In the genomic region with DNA sequence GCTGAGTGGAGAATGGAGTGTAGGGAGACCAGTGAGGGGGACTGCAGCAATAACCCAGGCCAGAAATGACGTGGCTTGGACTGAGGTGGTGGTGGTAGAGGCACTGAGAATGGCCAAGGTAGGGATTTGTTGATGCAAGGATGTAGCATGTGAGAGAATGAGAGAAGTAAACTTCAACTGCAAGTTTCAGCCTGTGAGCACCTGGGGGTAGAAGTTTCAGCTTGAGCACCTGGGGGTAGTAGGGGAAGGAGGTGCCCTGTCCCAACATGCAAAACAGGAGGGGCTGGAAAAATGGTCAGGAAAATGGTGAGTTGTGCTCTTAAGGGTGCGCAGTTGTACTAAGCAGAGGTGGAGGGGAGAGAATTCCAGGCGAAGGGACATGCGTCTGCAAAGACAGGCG, we compare ENCODE assay signal across 27 cellular contexts.
"Had no signal": no experiment of that assay in that cellular context is flagged by ENCODE, and none has a peak within 500 bp of the region (broad histone marks: within the 10 kb centered on the region; RNA-seq: fewer than 3 reads in every experiment).

No MANE protein-coding gene starts in this region.

- H3K27ac ChIP-seq: ascending aorta, epithelial cell of prostate, gastrocnemius medialis, heart right ventricle had no signal

- DNase-seq: activated CD4-positive, alpha-beta memory T cell treated with anti-CD3 and anti-CD28 coated beads for 36 hours; activated CD4-positive, alpha-beta T cell treated with anti-CD3 and anti-CD28 coated beads for 36 hours; activated CD4-positive, alpha-beta T cell treated with anti-CD3 and anti-CD28 coated beads, Interleukin-2, amount 10 ng/mL, durations not matched to agents 24 days and 14 days; activated CD4-positive, CD25-positive, alpha-beta regulatory T cell; activated CD4-positive, CD25-positive, alpha-beta regulatory T cell treated with anti-CD3 and anti-CD28 coated beads, Interleukin-2, amount 50 U/mL, for 72 hours; activated CD8-positive, alpha-beta memory T cell treated with anti-CD3 and anti-CD28 coated beads, Interleukin-2, amount 10 ng/mL, durations not matched to agents 7 days and 5 days; activated CD8-positive, alpha-beta memory T cell treated with anti-CD3 and anti-CD28 coated beads, Interleukin-2, amount 50 U/mL, for 4 hours; activated CD8-positive, alpha-beta T cell treated with anti-CD3 and anti-CD28 coated beads, Interleukin-2, amount 10 ng/mL, durations not matched to agents 7 days and 5 days; activated gamma-delta T cell; activated naive CD4-positive, alpha-beta T cell; activated naive CD4-positive, alpha-beta T cell treated with anti-CD3 and anti-CD28 coated beads, Interleukin-2, amount 10 ng/mL, durations not matched to agents 7 days and 5 days; activated naive CD8-positive, alpha-beta T cell treated with anti-CD3 and anti-CD28 coated beads, Interleukin-2, amount 10 ng/mL, durations not matched to agents 7 days and 5 days; activated T-cell treated with anti-CD3 and anti-CD28 coated beads, Interleukin-2, amount 50 U/mL, for 24 hours; activated T-cell treated with anti-CD3 and anti-CD28 coated beads, Interleukin-2, amount 50 U/mL, for 72 hours; central memory CD4-positive, alpha-beta T cell; dermis blood vessel endothelial cell; effector CD4-positive, alpha-beta T cell; effector memory CD8-positive, alpha-beta T cell; foreskin fibroblast; gastrocnemius medialis; heart right ventricle; T-helper 2 cell had no signal

- H3K27me3 Mint-ChIP-seq: activated CD4-positive, alpha-beta T cell treated with anti-CD3 and anti-CD28 coated beads for 36 hours; activated T-cell treated with anti-CD3 and anti-CD28 coated beads, Interleukin-2, amount 50 U/mL, for 24 hours had no signal

- H3K27me3 ChIP-seq: ascending aorta, gastrocnemius medialis had no signal

- H3K36me3 Mint-ChIP-seq: activated CD8-positive, alpha-beta memory T cell treated with anti-CD3 and anti-CD28 coated beads, Interleukin-2, amount 10 ng/mL, durations not matched to agents 7 days and 5 days; activated naive CD4-positive, alpha-beta T cell treated with anti-CD3 and anti-CD28 coated beads, Interleukin-2, amount 10 ng/mL, durations not matched to agents 7 days and 5 days; activated naive CD4-positive, alpha-beta T cell treated with anti-CD3 and anti-CD28 coated beads, Interleukin-2, amount 50 U/mL, for 72 hours; activated naive CD8-positive, alpha-beta T cell treated with anti-CD3 and anti-CD28 coated beads, Interleukin-2, amount 10 ng/mL, durations not matched to agents 7 days and 5 days; brain had no signal

- H3K4me1 Mint-ChIP-seq: activated CD4-positive, alpha-beta T cell treated with anti-CD3 and anti-CD28 coated beads for 36 hours; brain had no signal

- H3K36me3 ChIP-seq: ascending aorta, gastrocnemius medialis had no signal

- H3K4me3 ChIP-seq: ascending aorta, coronary artery, gastrocnemius medialis, heart right ventricle had no signal

- H3K27ac Mint-ChIP-seq: activated CD4-positive, alpha-beta memory T cell treated with anti-CD3 and anti-CD28 coated beads for 36 hours; activated CD4-positive, alpha-beta T cell treated with anti-CD3 and anti-CD28 coated beads for 36 hours; activated CD4-positive, alpha-beta T cell treated with anti-CD3 and anti-CD28 coated beads, Interleukin-2, amount 10 ng/mL, durations not matched to agents 24 days and 14 days; activated CD8-positive, alpha-beta memory T cell treated with anti-CD3 and anti-CD28 coated beads, Interleukin-2, amount 10 ng/mL, durations not matched to agents 7 days and 5 days; activated CD8-positive, alpha-beta T cell treated with anti-CD3 and anti-CD28 coated beads, Interleukin-2, amount 10 ng/mL, durations not matched to agents 7 days and 5 days; activated naive CD4-positive, alpha-beta T cell treated with anti-CD3 and anti-CD28 coated beads, Interleukin-2, amount 10 ng/mL, durations not matched to agents 7 days and 5 days; activated naive CD8-positive, alpha-beta T cell treated with anti-CD3 and anti-CD28 coated beads, Interleukin-2, amount 10 ng/mL, durations not matched to agents 7 days and 5 days; activated T-cell treated with anti-CD3 and anti-CD28 coated beads, Interleukin-2, amount 50 U/mL, for 24 hours; activated T-cell treated with anti-CD3 and anti-CD28 coated beads, Interleukin-2, amount 50 U/mL, for 72 hours; brain; effector memory CD8-positive, alpha-beta T cell had no signal

- H3K4me1 ChIP-seq: ascending aorta had no signal

- ATAC-seq: activated CD4-positive, alpha-beta T cell treated with anti-CD3 and anti-CD28 coated beads for 36 hours; activated CD8-positive, alpha-beta memory T cell treated with anti-CD3 and anti-CD28 coated beads, Interleukin-2, amount 10 ng/mL, durations not matched to agents 7 days and 5 days; activated CD8-positive, alpha-beta T cell treated with anti-CD3 and anti-CD28 coated beads, Interleukin-2, amount 10 ng/mL, durations not matched to agents 7 days and 5 days; activated naive CD4-positive, alpha-beta T cell treated with anti-CD3 and anti-CD28 coated beads, Interleukin-2, amount 50 U/mL, for 72 hours; activated T-cell treated with anti-CD3 and anti-CD28 coated beads, Interleukin-2, amount 50 U/mL, for 72 hours; effector memory CD8-positive, alpha-beta T cell; gastrocnemius medialis; heart right ventricle had no signal

- H3K9me3 Mint-ChIP-seq: activated CD4-positive, alpha-beta memory T cell treated with anti-CD3 and anti-CD28 coated beads for 36 hours; activated CD4-positive, alpha-beta T cell treated with anti-CD3 and anti-CD28 coated beads, Interleukin-2, amount 10 ng/mL, durations not matched to agents 24 days and 14 days; activated naive CD4-positive, alpha-beta T cell treated with anti-CD3 and anti-CD28 coated beads, Interleukin-2, amount 10 ng/mL, durations not matched to agents 7 days and 5 days; activated naive CD4-positive, alpha-beta T cell treated with anti-CD3 and anti-CD28 coated beads, Interleukin-2, amount 50 U/mL, for 72 hours; activated naive CD8-positive, alpha-beta T cell treated with anti-CD3 and anti-CD28 coated beads, Interleukin-2, amount 10 ng/mL, durations not matched to agents 7 days and 5 days; activated T-cell treated with anti-CD3 and anti-CD28 coated beads, Interleukin-2, amount 50 U/mL, for 24 hours; activated T-cell treated with anti-CD3 and anti-CD28 coated beads, Interleukin-2, amount 50 U/mL, for 72 hours; effector memory CD8-positive, alpha-beta T cell had no signal

- H3K9me3 ChIP-seq: ascending aorta, gastrocnemius medialis had no signal

- H3K4me3 Mint-ChIP-seq: activated CD4-positive, alpha-beta memory T cell treated with anti-CD3 and anti-CD28 coated beads for 36 hours; activated CD4-positive, alpha-beta T cell treated with anti-CD3 and anti-CD28 coated beads for 36 hours; activated CD4-positive, alpha-beta T cell treated with anti-CD3 and anti-CD28 coated beads, Interleukin-2, amount 10 ng/mL, durations not matched to agents 24 days and 14 days; activated CD8-positive, alpha-beta memory T cell treated with anti-CD3 and anti-CD28 coated beads, Interleukin-2, amount 10 ng/mL, durations not matched to agents 7 days and 5 days; activated CD8-positive, alpha-beta T cell treated with anti-CD3 and anti-CD28 coated beads, Interleukin-2, amount 10 ng/mL, durations not matched to agents 7 days and 5 days; activated naive CD4-positive, alpha-beta T cell treated with anti-CD3 and anti-CD28 coated beads, Interleukin-2, amount 10 ng/mL, durations not matched to agents 7 days and 5 days; activated naive CD8-positive, alpha-beta T cell treated with anti-CD3 and anti-CD28 coated beads, Interleukin-2, amount 10 ng/mL, durations not matched to agents 7 days and 5 days; activated T-cell treated with anti-CD3 and anti-CD28 coated beads, Interleukin-2, amount 50 U/mL, for 24 hours; activated T-cell treated with anti-CD3 and anti-CD28 coated beads, Interleukin-2, amount 50 U/mL, for 72 hours; brain; effector memory CD8-positive, alpha-beta T cell had no signal
